8 cellular contexts compared by ENCODE assay signal in genomic region chr1:28505406-28506187, GRCh38. TPM values are rescaled to one million over a fixed set of nuclear protein-coding genes. Genes with fewer than 3 reads are reported as not detected.
DNase-seq lines count a peak whose midpoint lies in the region; TF ChIP-seq lines count a peak whose summit lies in the region.

RCC1 (plus strand) TSS chr1:28506043; CDS start chr1:28529867, 23,824 bp downstream.

- H3K4me1 Mint-ChIP-seq in H9, result peaks cover 18 to 34% of the 10 kb centered on the region in 2 experiments
- peaks cover 46% of the 10 kb centered on the region for H3K4me1 Mint-ChIP-seq in neural crest cell

- H3K9me3 ChIP-seq in H9 (ENCODE audit: control insufficient read depth, low read depth, low read length) (no peaks in the 10 kb centered on the region), MM.1S (replicated peaks; ENCODE audit: insufficient read depth, low read length) (no peaks in the 10 kb centered on the region), stomach smooth muscle (ENCODE audit: control insufficient read depth in 2 of 2, low read length in 2 of 2) (no peaks in the 10 kb centered on the region)

- no peak within 1 kb of the TSS for H2BK12ac ChIP-seq in H9 (ENCODE audit: insufficient read length, low read depth, low read length)

- H3T11ph ChIP-seq in H9 (ENCODE audit: low read length), result no peak within 1 kb of the TSS

- peak within 1 kb of the TSS; percentile 90 for H3K18ac ChIP-seq in H9 (ENCODE audit: insufficient read length, low read depth, low read length)

- H3K79me1 ChIP-seq in H9 (ENCODE audit: insufficient read depth, low read depth, low read length, poor library complexity, severe bottlenecking), result no peaks in the 10 kb centered on the region

- H4K91ac ChIP-seq in H9 (ENCODE audit: insufficient read length, low read depth, low read length), result no peak within 1 kb of the TSS

- H3K4me2 ChIP-seq in H9 (ENCODE audit: insufficient read depth, insufficient read length, low read length) (peak within 1 kb of the TSS; percentile 65), MM.1S (ENCODE audit: low read depth, low read length) (peak within 1 kb of the TSS; percentile 89)

- H3K9me3 Mint-ChIP-seq in H9, result peaks cover 7 to 8% of the 10 kb centered on the region in 2 experiments
- no peaks in the 10 kb centered on the region for H3K9me3 Mint-ChIP-seq in neural crest cell

- H3K36me3 ChIP-seq in MM.1S (replicated peaks; ENCODE audit: insufficient read depth, low read length), result peaks cover 31% of the 10 kb centered on the region
- H3K36me3 ChIP-seq in stomach smooth muscle (ENCODE audit: control insufficient read depth in 2 of 2, insufficient read depth in 2 of 2, low read length in 2 of 2), result peaks cover 22 to 26% of the 10 kb centered on the region in 2 donors

- H3K4me1 ChIP-seq in H9 (ENCODE audit: insufficient read depth, low read length), result peaks cover 2% of the 10 kb centered on the region; the same call in 1 of the 2 replicates
- peaks cover 33% of the 10 kb centered on the region for H3K4me1 ChIP-seq in MM.1S (ENCODE audit: low read length)
- peaks cover 32% of the 10 kb centered on the region for H3K4me1 ChIP-seq in stomach smooth muscle (ENCODE audit: control insufficient read depth, insufficient read depth, low read length)

- peaks cover 48 to 52% (median 49%) of the 10 kb centered on the region in 3 experiments for H3K36me3 Mint-ChIP-seq in H9 (ENCODE audit: insufficient read depth in 1 of 3, low read depth in 3 of 3)
- peaks cover 47% of the 10 kb centered on the region for H3K36me3 Mint-ChIP-seq in neural crest cell (ENCODE audit: low read depth)

- H2AK5ac ChIP-seq in H9 (ENCODE audit: insufficient read length, low read length), result no peak within 1 kb of the TSS

- peaks cover 3% of the 10 kb centered on the region for H4K20me1 ChIP-seq in H9 (ENCODE audit: control insufficient read depth, insufficient read depth, insufficient read length)
- H4K20me1 ChIP-seq in MM.1S (ENCODE audit: insufficient read depth, low read length), result peaks cover 26% of the 10 kb centered on the region

- H3K4ac ChIP-seq in H9 (ENCODE audit: low read depth, low read length), result no peak within 1 kb of the TSS; the same call in 1 of the 2 replicates

- H3K4me3 Mint-ChIP-seq in H9, result peak within 1 kb of the TSS; percentile 97
- peak within 1 kb of the TSS; percentile 98 for H3K4me3 Mint-ChIP-seq in neural crest cell

- no peak within 1 kb of the TSS for H4K5ac ChIP-seq in H9 (ENCODE audit: insufficient read length, low read depth, low read length)

- H3K9me2 ChIP-seq in MM.1S (replicated peaks; ENCODE audit: insufficient read depth, low read length), result no peaks in the 10 kb centered on the region

- no peak within 1 kb of the TSS for H4K8ac ChIP-seq in H9 (replicated peaks; ENCODE audit: insufficient read length, low read depth, low read length)

- H2BK15ac ChIP-seq in H9 (ENCODE audit: low read depth, low read length), result no peak within 1 kb of the TSS

- H3K4me3 ChIP-seq in MM.1S (ENCODE audit: low read length), result peak within 1 kb of the TSS; percentile 83
- peak within 1 kb of the TSS; percentile 75 for H3K4me3 ChIP-seq in fibroblast of villous mesenchyme (ENCODE audit: low read depth, low read length)
- H3K4me3 ChIP-seq in stomach smooth muscle (ENCODE audit: low read length in 2 of 2), result peak within 1 kb of the TSS; percentile 93 to 98

- H2BK120ac ChIP-seq in H9 (ENCODE audit: low read depth, low read length, poor library complexity, severe bottlenecking), result no peak within 1 kb of the TSS

- TF ChIP-seq CTCF in H9 (conservative IDR thresholded peaks at IDR 0.05), result no peak
- TF ChIP-seq CTCF in MM.1S (IDR thresholded peaks at IDR 0.05; ENCODE audit: low read length), result no peak
- no peak for TF ChIP-seq CTCF in fibroblast of villous mesenchyme (IDR thresholded peaks at IDR 0.05; ENCODE audit: insufficient read depth, low read depth, low read length)
- TF ChIP-seq CTCF in neural crest cell (conservative IDR thresholded peaks at IDR 0.05), result no peak

- 0 out of 2 replicates have a peak, but pooled peaks cover 2% of the 10 kb centered on the region for H3K79me2 ChIP-seq in H9 (ENCODE audit: insufficient read depth, low read length)
- H3K79me2 ChIP-seq in MM.1S (ENCODE audit: low read length), result peaks cover 55% of the 10 kb centered on the region

- peak within 1 kb of the TSS; percentile 2 for H2BK5ac ChIP-seq in H9 (ENCODE audit: insufficient read length, low read length)

- H3K56ac ChIP-seq in H9 (ENCODE audit: insufficient read length, low read depth, low read length), result peak within 1 kb of the TSS; percentile 67

- H3K27ac Mint-ChIP-seq in H9, result peak within 1 kb of the TSS; percentile 99
- H3K27ac Mint-ChIP-seq in neural crest cell (ENCODE audit: unreplicated experiment), result peak within 1 kb of the TSS; percentile 97

- DNase-seq in ELR (ENCODE audit: low read depth), result peak; percentile 99
- DNase-seq in H9, result peak; percentile 97
- peak; percentile 99 for DNase-seq in MM.1S
- peak; percentile 90 for DNase-seq in SIG-M5 (lab: John Stamatoyannopoulos, UW)
- peak; percentile 51 for DNase-seq in activated gamma-delta T cell (lab: John Stamatoyannopoulos, UW)
- DNase-seq in fibroblast of villous mesenchyme (ENCODE audit: low read depth), result peak; percentile 99
- peak; percentile 86 for DNase-seq in neural crest cell (ENCODE audit: low read depth, low spot score)

- H3K23me2 ChIP-seq in H9 (ENCODE audit: insufficient read length, low read depth, low read length, poor library complexity, severe bottlenecking), result peaks cover 4% of the 10 kb centered on the region

- H3K27me3 ChIP-seq in H9 (ENCODE audit: insufficient read depth, low read length) (no peaks in the 10 kb centered on the region), MM.1S (replicated peaks; ENCODE audit: insufficient read depth, low read length) (no peaks in the 10 kb centered on the region), stomach smooth muscle (ENCODE audit: control insufficient read depth in 1 of 2, insufficient read depth in 2 of 2, low read length in 2 of 2) (no peaks in the 10 kb centered on the region)

- H3K27me3 Mint-ChIP-seq in H9 (ENCODE audit: low read depth), result peaks cover 37% of the 10 kb centered on the region
- H3K27me3 Mint-ChIP-seq in neural crest cell (ENCODE audit: low read depth), result peaks cover 33% of the 10 kb centered on the region

- no peak within 1 kb of the TSS for H3K23ac ChIP-seq in H9 (ENCODE audit: insufficient read length, low read depth, low read length)

- peak within 1 kb of the TSS; percentile 86 for H3K14ac ChIP-seq in H9 (ENCODE audit: insufficient read depth, low read length)

- H3F3A ChIP-seq in MM.1S (ENCODE audit: insufficient read depth, low read length), result peaks cover 61% of the 10 kb centered on the region

- peak within 1 kb of the TSS; percentile 89 for H3K27ac ChIP-seq in H9 (ENCODE audit: insufficient read length, low read depth, low read length)
- peak within 1 kb of the TSS; percentile 84 for H3K27ac ChIP-seq in MM.1S (ENCODE audit: low read length)
- H3K27ac ChIP-seq in stomach smooth muscle (ENCODE audit: low read length), result peak within 1 kb of the TSS; percentile 80

- peak within 1 kb of the TSS; percentile 99 for H3K9ac ChIP-seq in H9 (ENCODE audit: extremely low read depth, insufficient read length, low read length)
- peak within 1 kb of the TSS; percentile 87 for H3K9ac ChIP-seq in MM.1S (ENCODE audit: low read length)
- H3K9ac ChIP-seq in stomach smooth muscle (ENCODE audit: low read length in 2 of 2), result peak within 1 kb of the TSS; percentile 94 to 96

- no CpG with 5 or more reads among the region's 41 CpGs for WGBS in H9 (ENCODE audit: extremely low coverage, insufficient read length, low lambda C conversion rate)

- H2BK20ac ChIP-seq in H9 (ENCODE audit: low read depth, low read length, poor library complexity, severe bottlenecking), result no peak within 1 kb of the TSS

- H2AFZ ChIP-seq in H9 (ENCODE audit: low read length) (no peak within 1 kb of the TSS), MM.1S (ENCODE audit: low read length) (peak within 1 kb of the TSS; percentile 80)

RNA-seq across cellular contexts. Expression of gene RCC1, which starts in this region (rescaled TPM):
- total RNA-seq in H9 (2021) (92.1 and 93.6 TPM in 2 replicates), fibroblast of villous mesenchyme (28.0 and 41.9 TPM in 2 replicates), neural crest cell (94.8 and 95.9 TPM in 2 replicates)

Comparison
In these comparisons a context has a peak if more than half of its experiments do, and no peak if none do; other contexts are left out.
1. Peak in every context shown above with its lines: DNase-seq, H3K4me3 ChIP-seq and H3K27ac ChIP-seq.